8 cellular contexts compared by ENCODE assay signal in genomic region chr6:2636672-2637071, GRCh38.
"Had no signal": no experiment of that assay in that cellular context is flagged by ENCODE, and none has a peak within 500 bp of the region (broad histone marks: within the 10 kb centered on the region; RNA-seq: fewer than 3 reads in every experiment).

No MANE protein-coding gene starts in this region.

- H3K9ac ChIP-seq: KMS-11 had no signal

- H3K27ac ChIP-seq: HL-60, KMS-11 had no signal

- H3K4me2 ChIP-seq: KMS-11 had no signal

- H3K4me3 ChIP-seq: K562 had no signal

- ATAC-seq: HepG2, K562 had no signal

- H3K27ac Mint-ChIP-seq: IgD-negative memory B cell had no signal

- FAIRE-seq: HepG2, K562 had no signal

- DNase-seq: IMR-90, KBM-7, KG1 had no signal

- H3K36me3 Mint-ChIP-seq: IgD-negative memory B cell had no signal
